ENCODE assay signal across 8 cellular contexts in the genomic region with DNA sequence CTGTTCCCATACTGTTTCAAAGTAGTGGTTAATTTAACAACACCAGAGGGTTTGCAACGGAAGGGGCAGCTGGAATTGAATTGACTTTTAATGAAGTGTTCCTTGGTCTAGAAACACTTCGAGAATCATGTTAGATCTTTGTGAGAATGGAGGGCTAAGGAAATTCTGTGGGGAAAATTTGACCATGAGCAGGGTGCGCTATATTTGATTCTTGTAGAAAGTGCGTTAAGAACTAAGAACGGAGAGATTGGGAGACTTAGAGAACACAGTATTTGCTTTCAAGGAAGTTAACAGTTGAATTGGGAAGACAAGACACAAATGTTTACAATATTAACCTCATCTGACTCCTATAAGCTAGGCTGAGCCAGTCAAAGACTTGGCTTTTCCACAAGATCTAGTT. TPM values are rescaled to one million over a fixed set of nuclear protein-coding genes. Genes with fewer than 3 reads are reported as not detected.
DNase-seq lines count a peak whose midpoint lies in the region; TF ChIP-seq lines count a peak whose summit lies in the region.

No MANE protein-coding gene starts in this region.

- H2AFZ ChIP-seq in parathyroid adenoma = no peak overlapping the region

- peak overlapping the region; percentile 91 for H3K4me2 ChIP-seq in DOHH2 (ENCODE audit: low read length)
- peak overlapping the region; percentile 37 for H3K4me2 ChIP-seq in parathyroid adenoma (ENCODE audit: low read length)

- DNase-seq in Peyer's patch = no peak
- no peak for DNase-seq in epithelial cell of proximal tubule (ENCODE audit: low read depth)
- DNase-seq in islet precursor cell = no peak
- no peak for DNase-seq in stimulated activated naive CD4-positive, alpha-beta T cell (lab: John Stamatoyannopoulos, UW)
- DNase-seq in stimulated activated CD4-positive, alpha-beta T cell treated with anti-CD3 and anti-CD28 coated beads, Interleukin-4, amount 100 ng/mL, for 4 hours = no peak
- DNase-seq in NCI-H2029 treated with DMSO at 0.1 percent for 48 hours (lab: John Stamatoyannopoulos, UW) = no peak

- H3K36me3 ChIP-seq in DOHH2 (ENCODE audit: control insufficient read depth, low read length) = peaks cover 16% of the 10 kb centered on the region
- H3K36me3 ChIP-seq in Peyer's patch = no peaks in the 10 kb centered on the region
- H3K36me3 ChIP-seq in parathyroid adenoma (ENCODE audit: control insufficient read depth, insufficient read depth, low read length) = no peaks in the 10 kb centered on the region

- no peak for TF ChIP-seq POLR2A in Peyer's patch (IDR thresholded peaks at IDR 0.05)

- H3K9me3 ChIP-seq in DOHH2 (ENCODE audit: control insufficient read depth, insufficient read depth, low read length) (peaks cover 11% of the 10 kb centered on the region; the same call in 1 of the 2 replicates), Peyer's patch (no peaks in the 10 kb centered on the region), parathyroid adenoma (ENCODE audit: control insufficient read depth, low read length) (no peaks in the 10 kb centered on the region)

- H3K27ac ChIP-seq in DOHH2 (ENCODE audit: low read depth, low read length) (no peak overlapping the region), Peyer's patch (peak overlapping the region in 2 of 4 donors; percentile 64 to 66), parathyroid adenoma (no peak overlapping the region)

- H3K4me3 ChIP-seq in DOHH2 (ENCODE audit: low read length) (peak overlapping the region; percentile 86), Peyer's patch (peak overlapping the region in 3 of 4 donors; percentile 78 to 96 (median 96)), epithelial cell of proximal tubule (ENCODE audit: low read depth, low read length) (peak overlapping the region; percentile 99), parathyroid adenoma (ENCODE audit: low read depth, low read length) (peak overlapping the region; percentile 35)

- no peaks in the 10 kb centered on the region; the same call in 1 of the 2 replicates for H3K9me2 ChIP-seq in DOHH2 (replicated peaks; ENCODE audit: control insufficient read depth, low read length)

- H3F3A ChIP-seq in DOHH2 (ENCODE audit: control insufficient read depth, insufficient read depth) = peaks cover 4% of the 10 kb centered on the region; the same call in 1 of the 2 replicates

- H3K27me3 ChIP-seq in DOHH2 (ENCODE audit: control insufficient read depth, low read length) (peaks cover 19% of the 10 kb centered on the region), Peyer's patch (no peaks in the 10 kb centered on the region), parathyroid adenoma (ENCODE audit: control insufficient read depth, insufficient read depth, low read length) (no peaks in the 10 kb centered on the region)

- no peaks in the 10 kb centered on the region for H4K20me1 ChIP-seq in DOHH2 (ENCODE audit: control insufficient read depth, insufficient read depth, low read depth, low read length)

- H3K4me1 ChIP-seq in DOHH2 (ENCODE audit: control insufficient read depth, low read length) = peaks cover 35% of the 10 kb centered on the region
- H3K4me1 ChIP-seq in Peyer's patch = peaks cover 0 to 14% (median 5%) of the 10 kb centered on the region in 4 donors
- peaks cover 2% of the 10 kb centered on the region for H3K4me1 ChIP-seq in parathyroid adenoma

- TF ChIP-seq CTCF in DOHH2 (IDR thresholded peaks at IDR 0.05; ENCODE audit: low read depth, low read length, poor library complexity, severe bottlenecking) = no peak
- no peak for TF ChIP-seq CTCF in Peyer's patch (IDR thresholded peaks at IDR 0.05)
- TF ChIP-seq CTCF in epithelial cell of proximal tubule (conservative IDR thresholded peaks at IDR 0.05; ENCODE audit: low read depth, low read length) = no peak
- TF ChIP-seq CTCF in parathyroid adenoma (IDR thresholded peaks at IDR 0.05) = no peak

- no peak overlapping the region for H3K9ac ChIP-seq in parathyroid adenoma

- H3K79me2 ChIP-seq in DOHH2 (ENCODE audit: control insufficient read depth, low read length) = peaks cover 53% of the 10 kb centered on the region
- peaks cover 30% of the 10 kb centered on the region for H3K79me2 ChIP-seq in parathyroid adenoma

RNA-seq across cellular contexts. Expression of gene ZNF212, which starts 1.2 kb away (rescaled TPM):
- 10 to 100 TPM; 19.8 to 24.9 (median 23.2) TPM for total RNA-seq in Peyer's patch
- 4.3 and 4.7 TPM in 2 replicates for total RNA-seq in epithelial cell of proximal tubule

RNA-seq across cellular contexts. Expression of gene ZNF783, which starts 21.4 kb away (rescaled TPM):
- total RNA-seq in Peyer's patch (10 to 100 TPM; 10.7 to 86.6 (median 24.9) TPM), epithelial cell of proximal tubule (4.8 and 5.4 TPM in 2 replicates)

RNA-seq across cellular contexts. Expression of gene ZNF282, which starts 45.3 kb away (rescaled TPM):
- total RNA-seq in Peyer's patch = 10 to 100 TPM; 22.8 to 37.3 (median 31.7) TPM
- total RNA-seq in epithelial cell of proximal tubule = 18.5 and 22.1 TPM in 2 replicates

Comparison
In these comparisons a context has a peak if more than half of its experiments do, and no peak if none do; other contexts are left out.
1. H3K4me3 ChIP-seq: peak in every context shown above with its lines; median percentile 99 in epithelial cell of proximal tubule; 96 in Peyer's patch; 86 in DOHH2; 35 in parathyroid adenoma.